ENCODE assay signal across 10 cellular contexts in genomic region chr1:153611356-153611755, GRCh38. TPM values are rescaled to one million over a fixed set of nuclear protein-coding genes. Genes with fewer than 3 reads are reported as not detected.
A peak's percentile ranks its signal among the peaks of the same experiment; 100 is the strongest.
DNase-seq lines count a peak whose midpoint lies in the region; ATAC-seq and TF ChIP-seq lines count a peak whose summit lies in the region.
"Had no signal": no experiment of that assay in that cellular context is flagged by ENCODE, and none has a peak within 500 bp of the region (broad histone marks: within the 10 kb centered on the region; RNA-seq: fewer than 3 reads in every experiment).

No MANE protein-coding gene starts in this region.

- in situ Hi-C loops in astrocyte of the cerebellum (cut with HindIII; ENCODE audit: low sequenced_read_pairs): no loop called here

- H3K27me3 ChIP-seq in layer of hippocampus (ENCODE audit: control insufficient read depth, insufficient read depth, low read length) (no peaks in the 10 kb centered on the region), thoracic aorta (replicated peaks; ENCODE audit: insufficient read depth) (no peaks in the 10 kb centered on the region)

- no peaks in the 10 kb centered on the region for H3K9me3 ChIP-seq in thoracic aorta

- peaks cover 14% of the 10 kb centered on the region for H3K36me3 ChIP-seq in thoracic aorta

- TF ChIP-seq CTCF in astrocyte of the cerebellum (IDR thresholded peaks at IDR 0.05; ENCODE audit: low read depth, low read length, missing control alignments) (no peak), thoracic aorta (IDR thresholded peaks at IDR 0.05) (no peak)

- no peak for DNase-seq in astrocyte of the cerebellum (ENCODE audit: low read depth)
- DNase-seq in thoracic aorta (ENCODE audit: low spot score): no peak
- DNase-seq in NCI-H2029 (lab: John Stamatoyannopoulos, UW): no peak
- DNase-seq in middle frontal gyrus (ENCODE audit: extremely low spot score, low spot score): no peak
- no peak for DNase-seq in activated effector memory CD4-positive, alpha-beta T cell treated with anti-CD3 and anti-CD28 coated beads, Interleukin-2, amount 50 U/mL, for 16 hours
- DNase-seq: activated CD8-positive, alpha-beta T cell treated with anti-CD3 and anti-CD28 coated beads, Interleukin-2, amount 10 ng/mL, durations not matched to agents 7 days and 5 days; GDM1; NCI-H1092 treated with DMSO at 0.1 percent for 48 hours; SHP77 had no signal

- peaks cover 20 to 51% of the 10 kb centered on the region in 2 donors for H3K4me1 ChIP-seq in thoracic aorta (ENCODE audit: control insufficient read depth in 1 of 2, low read depth in 2 of 2)

- peak overlapping the region; percentile 72 for H3K4me3 ChIP-seq in astrocyte of the cerebellum (ENCODE audit: low read depth, low read length)
- H3K4me3 ChIP-seq in thoracic aorta: peak overlapping the region; percentile 87

- H3K27ac ChIP-seq in layer of hippocampus (ENCODE audit: low read depth, low read length) (peak overlapping the region; percentile 40), thoracic aorta (peak overlapping the region in 1 of 2 donors; percentile 96)

- no peak for ATAC-seq in thoracic aorta (ENCODE audit: insufficient number of reproducible peaks, low FRiP score, low read depth)
- ATAC-seq: activated CD8-positive, alpha-beta T cell treated with anti-CD3 and anti-CD28 coated beads, Interleukin-2, amount 10 ng/mL, durations not matched to agents 7 days and 5 days had no signal

RNA-seq across cellular contexts. Expression of gene S100A16, which starts 1.6 kb away (rescaled TPM):
- 10 to 100 TPM; 81.1 to 82.3 TPM for total RNA-seq in thoracic aorta
- total RNA-seq: activated CD8-positive, alpha-beta T cell treated with anti-CD3 and anti-CD28 coated beads, Interleukin-2, amount 10 ng/mL, durations not matched to agents 7 days and 5 days had no signal

RNA-seq across cellular contexts. Expression of gene S100A14, which starts 4.8 kb away (rescaled TPM):
- total RNA-seq in thoracic aorta: 1 to 10 TPM; 4.2 to 4.9 TPM
- total RNA-seq: activated CD8-positive, alpha-beta T cell treated with anti-CD3 and anti-CD28 coated beads, Interleukin-2, amount 10 ng/mL, durations not matched to agents 7 days and 5 days had no signal

RNA-seq across cellular contexts. Expression of gene S100A13, which starts 15.9 kb away (rescaled TPM):
- 10 to 100 TPM; 64.2 to 82.9 TPM for total RNA-seq in thoracic aorta

RNA-seq across cellular contexts. Expression of gene S100A1, which starts 16.9 kb away (rescaled TPM):
- total RNA-seq in thoracic aorta: not detected
- total RNA-seq: activated CD8-positive, alpha-beta T cell treated with anti-CD3 and anti-CD28 coated beads, Interleukin-2, amount 10 ng/mL, durations not matched to agents 7 days and 5 days had no signal

RNA-seq across cellular contexts. Expression of gene CHTOP, which starts 22.5 kb away (rescaled TPM):
- total RNA-seq in thoracic aorta: 10 to 100 TPM; 39.0 to 78.0 TPM
